ENCODE assay signal across 2 cellular contexts in the genomic region with DNA sequence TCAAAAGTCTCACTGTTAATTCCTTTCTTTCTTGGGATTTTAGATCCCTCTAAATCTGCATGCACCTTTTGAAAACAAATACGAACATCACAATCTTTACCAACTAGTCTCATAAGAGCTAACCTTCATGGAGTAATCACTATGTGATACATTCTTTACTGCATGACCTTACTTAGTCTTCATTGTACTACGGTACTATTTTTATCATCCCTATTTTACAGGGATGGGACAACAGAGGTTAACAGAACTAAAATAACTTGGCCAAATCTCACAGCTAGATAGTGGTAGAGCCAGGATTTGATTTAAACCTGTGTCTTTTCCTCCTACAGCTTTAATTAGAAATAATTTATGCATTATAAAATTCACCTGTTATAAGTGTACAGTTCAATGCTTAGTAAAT.
TF ChIP-seq lines count a peak whose summit lies in the region.

No MANE protein-coding gene starts in this region.

TF ChIP-seq in GM23338, 12 proteins besides CTCF, POLR2A, EP300 and RAD21 (continued from another document):
- TF ChIP-seq, protein P1, sequence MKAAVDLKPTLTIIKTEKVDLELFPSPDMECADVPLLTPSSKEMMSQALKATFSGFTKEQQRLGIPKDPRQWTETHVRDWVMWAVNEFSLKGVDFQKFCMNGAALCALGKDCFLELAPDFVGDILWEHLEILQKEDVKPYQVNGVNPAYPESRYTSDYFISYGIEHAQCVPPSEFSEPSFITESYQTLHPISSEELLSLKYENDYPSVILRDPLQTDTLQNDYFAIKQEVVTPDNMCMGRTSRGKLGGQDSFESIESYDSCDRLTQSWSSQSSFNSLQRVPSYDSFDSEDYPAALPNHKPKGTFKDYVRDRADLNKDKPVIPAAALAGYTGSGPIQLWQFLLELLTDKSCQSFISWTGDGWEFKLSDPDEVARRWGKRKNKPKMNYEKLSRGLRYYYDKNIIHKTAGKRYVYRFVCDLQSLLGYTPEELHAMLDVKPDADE (IDR thresholded peaks at IDR 0.05), result no peak
- no peak for TF ChIP-seq EZH2phosphoT487 (IDR thresholded peaks at IDR 0.05; ENCODE audit: unreplicated experiment)
- no peak for TF ChIP-seq EZH2 (IDR thresholded peaks at IDR 0.05; ENCODE audit: low read depth, unreplicated experiment)
- TF ChIP-seq ZNF114 (CRISPR knock-in tag; IDR thresholded peaks at IDR 0.05), result no peak
- TF ChIP-seq JUNB (IDR thresholded peaks at IDR 0.05; ENCODE audit: unreplicated experiment), result no peak

TF ChIP-seq in WTC11, 78 proteins besides CTCF, POLR2A, EP300 and RAD21 (continued from another document):
- TF ChIP-seq, protein P2, sequence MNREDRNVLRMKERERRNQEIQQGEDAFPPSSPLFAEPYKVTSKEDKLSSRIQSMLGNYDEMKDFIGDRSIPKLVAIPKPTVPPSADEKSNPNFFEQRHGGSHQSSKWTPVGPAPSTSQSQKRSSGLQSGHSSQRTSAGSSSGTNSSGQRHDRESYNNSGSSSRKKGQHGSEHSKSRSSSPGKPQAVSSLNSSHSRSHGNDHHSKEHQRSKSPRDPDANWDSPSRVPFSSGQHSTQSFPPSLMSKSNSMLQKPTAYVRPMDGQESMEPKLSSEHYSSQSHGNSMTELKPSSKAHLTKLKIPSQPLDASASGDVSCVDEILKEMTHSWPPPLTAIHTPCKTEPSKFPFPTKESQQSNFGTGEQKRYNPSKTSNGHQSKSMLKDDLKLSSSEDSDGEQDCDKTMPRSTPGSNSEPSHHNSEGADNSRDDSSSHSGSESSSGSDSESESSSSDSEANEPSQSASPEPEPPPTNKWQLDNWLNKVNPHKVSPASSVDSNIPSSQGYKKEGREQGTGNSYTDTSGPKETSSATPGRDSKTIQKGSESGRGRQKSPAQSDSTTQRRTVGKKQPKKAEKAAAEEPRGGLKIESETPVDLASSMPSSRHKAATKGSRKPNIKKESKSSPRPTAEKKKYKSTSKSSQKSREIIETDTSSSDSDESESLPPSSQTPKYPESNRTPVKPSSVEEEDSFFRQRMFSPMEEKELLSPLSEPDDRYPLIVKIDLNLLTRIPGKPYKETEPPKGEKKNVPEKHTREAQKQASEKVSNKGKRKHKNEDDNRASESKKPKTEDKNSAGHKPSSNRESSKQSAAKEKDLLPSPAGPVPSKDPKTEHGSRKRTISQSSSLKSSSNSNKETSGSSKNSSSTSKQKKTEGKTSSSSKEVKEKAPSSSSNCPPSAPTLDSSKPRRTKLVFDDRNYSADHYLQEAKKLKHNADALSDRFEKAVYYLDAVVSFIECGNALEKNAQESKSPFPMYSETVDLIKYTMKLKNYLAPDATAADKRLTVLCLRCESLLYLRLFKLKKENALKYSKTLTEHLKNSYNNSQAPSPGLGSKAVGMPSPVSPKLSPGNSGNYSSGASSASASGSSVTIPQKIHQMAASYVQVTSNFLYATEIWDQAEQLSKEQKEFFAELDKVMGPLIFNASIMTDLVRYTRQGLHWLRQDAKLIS (CRISPR knock-in tag; IDR thresholded peaks at IDR 0.05; ENCODE audit: borderline replicate concordance), result no peak
- no peak for TF ChIP-seq ATF1 (CRISPR knock-in tag; IDR thresholded peaks at IDR 0.05)
- no peak for TF ChIP-seq NFE2L1 (CRISPR knock-in tag; IDR thresholded peaks at IDR 0.05)
- TF ChIP-seq, protein P3, sequence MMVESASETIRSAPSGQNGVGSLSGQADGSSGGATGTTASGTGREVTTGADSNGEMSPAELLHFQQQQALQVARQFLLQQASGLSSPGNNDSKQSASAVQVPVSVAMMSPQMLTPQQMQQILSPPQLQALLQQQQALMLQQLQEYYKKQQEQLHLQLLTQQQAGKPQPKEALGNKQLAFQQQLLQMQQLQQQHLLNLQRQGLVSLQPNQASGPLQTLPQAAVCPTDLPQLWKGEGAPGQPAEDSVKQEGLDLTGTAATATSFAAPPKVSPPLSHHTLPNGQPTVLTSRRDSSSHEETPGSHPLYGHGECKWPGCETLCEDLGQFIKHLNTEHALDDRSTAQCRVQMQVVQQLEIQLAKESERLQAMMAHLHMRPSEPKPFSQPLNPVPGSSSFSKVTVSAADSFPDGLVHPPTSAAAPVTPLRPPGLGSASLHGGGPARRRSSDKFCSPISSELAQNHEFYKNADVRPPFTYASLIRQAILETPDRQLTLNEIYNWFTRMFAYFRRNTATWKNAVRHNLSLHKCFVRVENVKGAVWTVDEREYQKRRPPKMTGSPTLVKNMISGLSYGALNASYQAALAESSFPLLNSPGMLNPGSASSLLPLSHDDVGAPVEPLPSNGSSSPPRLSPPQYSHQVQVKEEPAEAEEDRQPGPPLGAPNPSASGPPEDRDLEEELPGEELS (CRISPR knock-in tag; IDR thresholded peaks at IDR 0.05), result no peak
- no peak for TF ChIP-seq MXD4 (CRISPR knock-in tag; IDR thresholded peaks at IDR 0.05; ENCODE audit: borderline replicate concordance)
- no peak for TF ChIP-seq ZNF121 (CRISPR knock-in tag; IDR thresholded peaks at IDR 0.05)
- TF ChIP-seq, protein P4, sequence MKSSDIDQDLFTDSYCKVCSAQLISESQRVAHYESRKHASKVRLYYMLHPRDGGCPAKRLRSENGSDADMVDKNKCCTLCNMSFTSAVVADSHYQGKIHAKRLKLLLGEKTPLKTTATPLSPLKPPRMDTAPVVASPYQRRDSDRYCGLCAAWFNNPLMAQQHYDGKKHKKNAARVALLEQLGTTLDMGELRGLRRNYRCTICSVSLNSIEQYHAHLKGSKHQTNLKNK (CRISPR knock-in tag; IDR thresholded peaks at IDR 0.05), result no peak
- TF ChIP-seq, protein P5, sequence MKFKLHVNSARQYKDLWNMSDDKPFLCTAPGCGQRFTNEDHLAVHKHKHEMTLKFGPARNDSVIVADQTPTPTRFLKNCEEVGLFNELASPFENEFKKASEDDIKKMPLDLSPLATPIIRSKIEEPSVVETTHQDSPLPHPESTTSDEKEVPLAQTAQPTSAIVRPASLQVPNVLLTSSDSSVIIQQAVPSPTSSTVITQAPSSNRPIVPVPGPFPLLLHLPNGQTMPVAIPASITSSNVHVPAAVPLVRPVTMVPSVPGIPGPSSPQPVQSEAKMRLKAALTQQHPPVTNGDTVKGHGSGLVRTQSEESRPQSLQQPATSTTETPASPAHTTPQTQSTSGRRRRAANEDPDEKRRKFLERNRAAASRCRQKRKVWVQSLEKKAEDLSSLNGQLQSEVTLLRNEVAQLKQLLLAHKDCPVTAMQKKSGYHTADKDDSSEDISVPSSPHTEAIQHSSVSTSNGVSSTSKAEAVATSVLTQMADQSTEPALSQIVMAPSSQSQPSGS (CRISPR knock-in tag; IDR thresholded peaks at IDR 0.05; ENCODE audit: borderline replicate concordance, low read depth), result no peak
- no peak for TF ChIP-seq ZNF263 (CRISPR knock-in tag; IDR thresholded peaks at IDR 0.05; ENCODE audit: low read depth)
- TF ChIP-seq CREB1 (CRISPR knock-in tag; IDR thresholded peaks at IDR 0.05), result no peak
- TF ChIP-seq HMGA2 (CRISPR knock-in tag; IDR thresholded peaks at IDR 0.05), result no peak
- no peak for TF ChIP-seq PRRX2 (CRISPR knock-in tag; IDR thresholded peaks at IDR 0.05)
- no peak for TF ChIP-seq RELA (CRISPR knock-in tag; IDR thresholded peaks at IDR 0.05; ENCODE audit: borderline replicate concordance)
